Comparison of ENCODE assay signal across 16 cellular contexts in genomic region chr22:17422736-17423343, GRCh38. TPM values are rescaled to one million over a fixed set of nuclear protein-coding genes. Genes with fewer than 3 reads are reported as not detected.
"Had no signal": no experiment of that assay in that cellular context is flagged by ENCODE, and none has a peak within 500 bp of the region (broad histone marks: within the 10 kb centered on the region; RNA-seq: fewer than 3 reads in every experiment).

No MANE protein-coding gene starts in this region.

- H3K36me3 Mint-ChIP-seq: activated naive CD4-positive, alpha-beta T cell treated with anti-CD3 and anti-CD28 coated beads, Interleukin-2, amount 10 ng/mL, durations not matched to agents 7 days and 5 days had no signal

- H3K9me3 ChIP-seq: colonic mucosa, esophagus squamous epithelium, stomach, testis, upper lobe of left lung had no signal

- H3K36me3 ChIP-seq: colonic mucosa, esophagus squamous epithelium, stomach, upper lobe of left lung had no signal

- H3K27me3 ChIP-seq: colonic mucosa, esophagus squamous epithelium, stomach, testis, upper lobe of left lung had no signal

- DNase-seq: activated CD4-positive, alpha-beta T cell treated with anti-CD3 and anti-CD28 coated beads, Interleukin-2, amount 50 U/mL, for 4 hours; activated CD4-positive, CD25-positive, alpha-beta regulatory T cell treated with anti-CD3 and anti-CD28 coated beads, Interleukin-2, amount 50 U/mL, for 72 hours; activated naive CD4-positive, alpha-beta T cell treated with anti-CD3 and anti-CD28 coated beads, Interleukin-2, amount 10 ng/mL, durations not matched to agents 7 days and 5 days; activated T-cell treated with anti-CD3 and anti-CD28 coated beads, Interleukin-2, amount 50 U/mL, for 1 hour; colonic mucosa; esophagus squamous epithelium; head of caudate nucleus; mesenchymal stem cell; stimulated activated CD4-positive, alpha-beta T cell treated with anti-CD3 and anti-CD28 coated beads, Interleukin-12 subunit alpha, Interleukin-12 subunit beta, amount 100 ng/mL, for 4 hours; stimulated activated CD4-positive, alpha-beta T cell treated with anti-CD3 and anti-CD28 coated beads, Interleukin-2, amount 100 ng/mL, for 24 hours; stomach; T-helper 1 cell; T1000; testis; upper lobe of left lung had no signal

- H3K27ac ChIP-seq: colonic mucosa, esophagus squamous epithelium, stomach, testis, upper lobe of left lung had no signal

- H3K4me1 ChIP-seq: colonic mucosa, esophagus squamous epithelium, stomach, testis, upper lobe of left lung had no signal

- H3K27ac Mint-ChIP-seq: activated naive CD4-positive, alpha-beta T cell treated with anti-CD3 and anti-CD28 coated beads, Interleukin-2, amount 10 ng/mL, durations not matched to agents 7 days and 5 days had no signal

- H3K4me1 Mint-ChIP-seq: activated naive CD4-positive, alpha-beta T cell treated with anti-CD3 and anti-CD28 coated beads, Interleukin-2, amount 10 ng/mL, durations not matched to agents 7 days and 5 days had no signal

- H3K4me3 Mint-ChIP-seq: activated naive CD4-positive, alpha-beta T cell treated with anti-CD3 and anti-CD28 coated beads, Interleukin-2, amount 10 ng/mL, durations not matched to agents 7 days and 5 days had no signal

- H3K4me3 ChIP-seq: colonic mucosa, esophagus squamous epithelium, stomach, testis, upper lobe of left lung had no signal

- H3K9me3 Mint-ChIP-seq: activated naive CD4-positive, alpha-beta T cell treated with anti-CD3 and anti-CD28 coated beads, Interleukin-2, amount 10 ng/mL, durations not matched to agents 7 days and 5 days had no signal

RNA-seq across cellular contexts. Expression of gene CECR2, which starts 53.6 kb away (rescaled TPM):
- total RNA-seq: fibroblast of villous mesenchyme had no signal
